ENCODE assay signal across 1 cellular context in the genomic region with DNA sequence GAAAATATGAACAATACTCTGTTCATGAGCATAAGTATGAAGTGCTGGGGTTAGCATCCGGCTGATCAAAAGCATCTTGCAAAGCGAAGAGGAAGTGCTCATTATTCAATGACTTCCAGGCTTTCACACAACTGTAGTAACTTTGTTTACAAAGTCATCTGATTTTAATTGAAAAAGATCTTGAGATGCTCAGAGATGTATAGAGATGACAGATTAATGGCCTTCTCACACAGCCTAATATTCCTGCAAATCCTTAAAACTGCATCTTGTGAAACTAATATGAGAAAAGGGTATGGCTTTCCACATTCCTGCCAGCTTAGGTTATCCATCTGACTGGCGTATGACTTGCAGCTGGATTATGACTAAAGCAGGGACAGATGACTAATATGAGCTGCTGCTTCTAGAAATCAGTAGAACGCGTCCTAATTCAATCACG.
TF ChIP-seq lines count a peak whose summit lies in the region.

No MANE protein-coding gene starts in this region.

TF ChIP-seq in WTC11, 78 proteins besides CTCF, POLR2A, EP300 and RAD21 (continued from another document):
- TF ChIP-seq ZNF532 (CRISPR knock-in tag; IDR thresholded peaks at IDR 0.05; ENCODE audit: borderline replicate concordance) (no peak), ETV6 (CRISPR knock-in tag; IDR thresholded peaks at IDR 0.05) (no peak), JUN (CRISPR knock-in tag; IDR thresholded peaks at IDR 0.05) (no peak)
